In the genomic region with DNA sequence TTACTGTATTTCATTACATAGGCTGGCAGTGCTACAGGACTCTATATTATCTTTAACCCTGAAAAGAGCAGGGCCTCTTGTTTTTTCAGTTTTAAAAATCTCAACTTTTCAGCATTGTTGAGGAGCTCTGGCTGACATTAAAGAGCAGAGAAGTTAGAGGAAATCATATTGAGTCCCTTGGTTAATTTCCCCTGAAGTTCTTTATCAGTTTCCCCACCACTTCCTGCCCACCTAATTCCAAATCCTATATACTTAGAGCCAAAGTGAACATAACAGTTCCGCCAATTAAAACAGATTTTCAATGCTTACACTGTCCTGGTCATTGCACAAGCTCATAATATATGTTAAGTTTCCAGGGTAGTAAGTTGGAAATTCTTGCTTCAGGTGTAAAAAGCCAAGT, we compare ENCODE assay signal across 20 cellular contexts.
"Had no signal": no experiment of that assay in that cellular context is flagged by ENCODE, and none has a peak within 500 bp of the region (broad histone marks: within the 10 kb centered on the region; RNA-seq: fewer than 3 reads in every experiment).

No MANE protein-coding gene starts in this region.

- H3K27ac ChIP-seq: spleen, testis, tibial nerve, upper lobe of right lung, vagina had no signal

- H3K9me3 ChIP-seq: heart right ventricle, spleen, testis, tibial nerve, upper lobe of right lung, vagina had no signal

- H3K27me3 Mint-ChIP-seq: naive thymus-derived CD4-positive, alpha-beta T cell; stimulated activated naive B cell treated with anti-CD40 and anti-IgM and Interleukin-4, amounts not matched to agents 10 μg/mL and 1 μg/mL and 100 μg/mL, for 72 hours; stimulated activated naive CD8-positive, alpha-beta T cell treated with anti-CD3 and anti-CD28 coated beads, Interleukin-15, amount 100 ng/mL, for 72 hours had no signal

- H3K27me3 ChIP-seq: heart right ventricle, spleen, testis, tibial nerve, upper lobe of right lung, vagina had no signal

- H3K4me3 Mint-ChIP-seq: naive thymus-derived CD4-positive, alpha-beta T cell; neural crest cell; stimulated activated naive B cell treated with anti-CD40 and anti-IgM and Interleukin-4, amounts not matched to agents 10 μg/mL and 1 μg/mL and 100 μg/mL, for 72 hours; stimulated activated naive CD8-positive, alpha-beta T cell treated with anti-CD3 and anti-CD28 coated beads, Interleukin-15, amount 100 ng/mL, for 72 hours had no signal

- H3K4me1 Mint-ChIP-seq: neural crest cell had no signal

- H3K4me1 ChIP-seq: upper lobe of right lung had no signal

- DNase-seq: foreskin melanocyte; heart right ventricle; hypothalamus; kidney glomerular epithelial cell; mammary epithelial cell; naive thymus-derived CD4-positive, alpha-beta T cell; posterior cingulate gyrus; spleen; stimulated activated CD4-positive, alpha-beta T cell treated with anti-CD3 and anti-CD28 coated beads, Interleukin-15, amount 100 ng/mL, for 24 hours; stimulated activated CD4-positive, alpha-beta T cell treated with anti-CD3 and anti-CD28 coated beads, Interleukin-1b, Interleukin-23, amount 100 ng/mL, for 48 hours; stimulated activated CD4-positive, alpha-beta T cell treated with anti-CD3 and anti-CD28 coated beads, Interleukin-4, amount 100 ng/mL, for 24 hours; stimulated activated naive B cell treated with anti-CD40 and anti-IgM and Interleukin-4, amounts not matched to agents 10 μg/mL and 1 μg/mL and 100 μg/mL, for 72 hours; stimulated activated naive CD8-positive, alpha-beta T cell treated with anti-CD3 and anti-CD28 coated beads, Interleukin-15, amount 100 ng/mL, for 72 hours; testis; upper lobe of right lung had no signal

- H3K27ac Mint-ChIP-seq: stimulated activated naive CD8-positive, alpha-beta T cell treated with anti-CD3 and anti-CD28 coated beads, Interleukin-15, amount 100 ng/mL, for 72 hours had no signal

- H3K4me3 ChIP-seq: heart right ventricle, spleen, testis, tibial nerve, upper lobe of right lung, vagina had no signal

- ATAC-seq: heart right ventricle; left lobe of liver; naive thymus-derived CD4-positive, alpha-beta T cell; sciatic nerve; stimulated activated naive B cell treated with anti-CD40 and anti-IgM and Interleukin-4, amounts not matched to agents 10 μg/mL and 1 μg/mL and 100 μg/mL, for 72 hours; stimulated activated naive CD8-positive, alpha-beta T cell treated with anti-CD3 and anti-CD28 coated beads, Interleukin-15, amount 100 ng/mL, for 72 hours; upper lobe of right lung had no signal

- H3K9me3 Mint-ChIP-seq: naive thymus-derived CD4-positive, alpha-beta T cell; neural crest cell; stimulated activated naive B cell treated with anti-CD40 and anti-IgM and Interleukin-4, amounts not matched to agents 10 μg/mL and 1 μg/mL and 100 μg/mL, for 72 hours; stimulated activated naive CD8-positive, alpha-beta T cell treated with anti-CD3 and anti-CD28 coated beads, Interleukin-15, amount 100 ng/mL, for 72 hours had no signal
